ENCODE assay signal across 8 cellular contexts in genomic region chr17:16653367-16654041, GRCh38. TPM values are rescaled to one million over a fixed set of nuclear protein-coding genes. Genes with fewer than 3 reads are reported as not detected.
DNase-seq lines count a peak whose midpoint lies in the region; ATAC-seq and TF ChIP-seq lines count a peak whose summit lies in the region.

Gene ZNF624 (minus strand): TSS chr17:16653850.

- peaks cover 0 to 6% (median 0%) of the 10 kb centered on the region in 7 donors for H3K27me3 ChIP-seq in spleen (replicated peaks in 1 of 7)

- H3K36me3 ChIP-seq in spleen: peaks cover 0 to 13% (median 0%) of the 10 kb centered on the region in 6 donors

- peaks cover 10% of the 10 kb centered on the region for H3K27me3 Mint-ChIP-seq in central memory CD8-positive, alpha-beta T cell

- TF ChIP-seq CTCF in spleen (IDR thresholded peaks at IDR 0.05 in 8 of 11, conservative IDR thresholded peaks at IDR 0.05 in 3 of 11): peak in 3 of 11 experiments; percentile 14 to 30 (median 26)

- ATAC-seq in GM18907 (IDR thresholded peaks at IDR 0.05; ENCODE audit: unreplicated experiment) (peak; percentile 91), HG03139 (IDR thresholded peaks at IDR 0.05; ENCODE audit: unreplicated experiment) (peak; percentile 83)
- ATAC-seq in central memory CD8-positive, alpha-beta T cell (replicated peaks; ENCODE audit: extremely low read depth, poor library complexity, severe bottlenecking): peak; percentile 95

- peak within 1 kb of the TSS; percentile 86 to 91 (median 88) for H3K27ac ChIP-seq in spleen

- intact Hi-C loops in spleen (cut with DNase I; ENCODE audit: low total_unique reads): no loop called here

- peak; percentile 98 for DNase-seq in AG08395 (ENCODE audit: low spot score)
- peak; percentile 91 for DNase-seq in NCI-H2227 (lab: John Stamatoyannopoulos, UW; ENCODE audit: unreplicated experiment)
- peak; percentile 69 for DNase-seq in activated CD4-positive, CD25-positive, alpha-beta regulatory T cell treated with anti-CD3 and anti-CD28 coated beads, Interleukin-2, amount 50 U/mL, for 16 hours (ENCODE audit: low read depth, low spot score)
- DNase-seq in central memory CD8-positive, alpha-beta T cell (ENCODE audit: low spot score in 2 of 2): peak; percentile 66
- peak; percentile 91 for DNase-seq in iris pigment epithelial cell (ENCODE audit: low read depth)
- peak; percentile 95 for DNase-seq in spleen

- no peak for TF ChIP-seq POLR2A in spleen (IDR thresholded peaks at IDR 0.05)

- H3K9me3 ChIP-seq in spleen: no peaks in the 10 kb centered on the region

- peak within 1 kb of the TSS; percentile 87 for H3K4me3 Mint-ChIP-seq in central memory CD8-positive, alpha-beta T cell

- peaks cover 10 to 29% (median 20%) of the 10 kb centered on the region in 6 donors for H3K4me1 ChIP-seq in spleen

- peak within 1 kb of the TSS; percentile 60 to 90 (median 76) for H3K4me3 ChIP-seq in spleen

- peaks cover 3% of the 10 kb centered on the region for H3K36me3 Mint-ChIP-seq in central memory CD8-positive, alpha-beta T cell (ENCODE audit: insufficient read depth)

- WGBS in spleen, 5 donors: 0 to 1% (median 0%) methylated on average over 16 to 55 of the region's 55 CpGs

- H3K9me3 Mint-ChIP-seq in central memory CD8-positive, alpha-beta T cell: no peaks in the 10 kb centered on the region

- H3K4me1 Mint-ChIP-seq in central memory CD8-positive, alpha-beta T cell: peaks cover 17% of the 10 kb centered on the region

- peak within 1 kb of the TSS; percentile 24 for H3K27ac Mint-ChIP-seq in central memory CD8-positive, alpha-beta T cell (ENCODE audit: low read depth)

RNA-seq across cellular contexts. Expression of gene ZNF624, which starts in this region (rescaled TPM):
- total RNA-seq in spleen: 10 to 100 TPM in 3 of 7 donors, 1 to 10 TPM in 4; 7.9 to 19.8 (median 9.1) TPM
- polyA plus RNA-seq in spleen: 1 to 10 TPM; 1.3 to 2.7 (median 1.5) TPM

Comparison
In these comparisons a context has a peak if more than half of its experiments do, and no peak if none do; other contexts are left out.
1. Peak in every context shown above with its lines: DNase-seq, ATAC-seq, H3K4me3 ChIP-seq and H3K27ac ChIP-seq.